In genomic region chr9:137147091-137147792, GRCh38 we compare ENCODE assay signal across 20 cellular contexts. TPM values are rescaled to one million over a fixed set of nuclear protein-coding genes. Genes with fewer than 3 reads are reported as not detected.
DNase-seq lines count a peak whose midpoint lies in the region; ATAC-seq, FAIRE-seq and TF ChIP-seq lines count a peak whose summit lies in the region.
"Had no signal": no experiment of that assay in that cellular context is flagged by ENCODE, and none has a peak within 500 bp of the region (broad histone marks: within the 10 kb centered on the region; RNA-seq: fewer than 3 reads in every experiment).

No MANE protein-coding gene starts in this region.

- no peaks in the 10 kb centered on the region for H3K27me3 ChIP-seq in right cardiac atrium (ENCODE audit: control insufficient read depth, insufficient read depth)
- no peaks in the 10 kb centered on the region for H3K27me3 ChIP-seq in endothelial cell of umbilical vein (ENCODE audit: control insufficient read depth in 2 of 2, insufficient read depth in 2 of 2, low read length in 2 of 2)
- H3K27me3 ChIP-seq in adrenal gland: peaks cover 25% of the 10 kb centered on the region

- intact Hi-C loops in right cardiac atrium (cut with DNase I): no loop called here
- intact Hi-C loops in left ventricle myocardium superior (cut with micrococcal nuclease): no loop called here
- intact Hi-C loops in endothelial cell of umbilical vein (cut with micrococcal nuclease): no loop called here
- intact Hi-C loops in adrenal gland (cut with DNase I): no loop called here

- no peak overlapping the region for H3K4me3 ChIP-seq in right cardiac atrium (ENCODE audit: low read length)
- no peak overlapping the region for H3K4me3 ChIP-seq in endothelial cell of umbilical vein (replicated peaks in 1 of 3; ENCODE audit: insufficient read depth in 1 of 3, low read depth in 1 of 3, low read length in 3 of 3)
- no peak overlapping the region for H3K4me3 ChIP-seq in adrenal gland
- H3K4me3 ChIP-seq: A549 had no signal

- POLR2A ChIA-PET in endothelial cell of umbilical vein (lab: Charles Lee): interaction anchor here (0.8 kb wide), 1 partner anchor 94 kb away, joined by 3 read pairs; the partner anchor contains the start of gene TUBB4B

- peak; percentile 4 to 26 (median 5) for DNase-seq in right cardiac atrium
- DNase-seq in left ventricle myocardium superior: no peak
- DNase-seq in NAMALWA (ENCODE audit: low spot score): peak; percentile 31
- DNase-seq in endothelial cell of umbilical vein (ENCODE audit: low read depth, low spot score): no peak
- no peak for DNase-seq in adrenal gland
- no peak for DNase-seq in NCI-H345 treated with DMSO at 0.1 percent for 48 hours (lab: John Stamatoyannopoulos, UW; ENCODE audit: unreplicated experiment)
- DNase-seq: CD4-positive, alpha-beta T cell; GF-D8; IMR-90; NCI-H1436; NCI-H2029 treated with DMSO at 0.1 percent for 48 hours; NCI-H2227 treated with DMSO at 0.1 percent for 48 hours; NCI-H526; OCI-M1 had no signal

- no peak overlapping the region for H3K9ac ChIP-seq in endothelial cell of umbilical vein (replicated peaks; ENCODE audit: extremely low read depth, insufficient read depth, low read length)

- H3K9me1 ChIP-seq in endothelial cell of umbilical vein (replicated peaks; ENCODE audit: control insufficient read depth, extremely low read depth, insufficient read depth, low read length): no peaks in the 10 kb centered on the region

- no peaks in the 10 kb centered on the region for H3K4me1 ChIP-seq in right cardiac atrium (ENCODE audit: control insufficient read depth, insufficient read depth, low read length)
- no peaks in the 10 kb centered on the region for H3K4me1 ChIP-seq in endothelial cell of umbilical vein (ENCODE audit: control insufficient read depth, extremely low read depth, insufficient read depth, low read length)
- no peaks in the 10 kb centered on the region for H3K4me1 ChIP-seq in adrenal gland (replicated peaks in 1 of 2)

- no peak for FAIRE-seq in endothelial cell of umbilical vein (lab: Jason Lieb, UNC)
- FAIRE-seq: A549 had no signal

- TF ChIP-seq POLR2A in endothelial cell of umbilical vein (IDR thresholded peaks at IDR 0.05; ENCODE audit: low read depth, low read length) (no peak), adrenal gland (IDR thresholded peaks at IDR 0.05) (no peak)

- WGBS in right cardiac atrium: 87% methylated on average over 26 of the region's 26 CpGs
- 78 to 89% (median 81%) methylated on average over 17 to 26 of the region's 26 CpGs for WGBS in adrenal gland, 4 donors

- CTCF ChIA-PET in endothelial cell of umbilical vein (lab: Charles Lee): no interaction called here

- no peak overlapping the region for H2AFZ ChIP-seq in endothelial cell of umbilical vein (ENCODE audit: low read depth, low read length)

- ATAC-seq in right cardiac atrium: no peak
- ATAC-seq in left ventricle myocardium superior: no peak
- no peak for ATAC-seq in HG02973 (IDR thresholded peaks at IDR 0.05; ENCODE audit: unreplicated experiment)

- no peak overlapping the region for H3K4me2 ChIP-seq in endothelial cell of umbilical vein (ENCODE audit: insufficient read depth, low read length)
- H3K4me2 ChIP-seq: A549 had no signal

- no peaks in the 10 kb centered on the region for H3K36me3 ChIP-seq in endothelial cell of umbilical vein (ENCODE audit: control insufficient read depth in 2 of 2, extremely low read depth in 1 of 2, insufficient read depth in 2 of 2, low read length in 2 of 2)
- no peaks in the 10 kb centered on the region for H3K36me3 ChIP-seq in adrenal gland (replicated peaks in 1 of 2)

- BruUV-seq in endothelial cell of umbilical vein (replicated peaks; lab: Mats Ljungman, UMichigan): no TSS peak

- H4K20me1 ChIP-seq in endothelial cell of umbilical vein (replicated peaks; ENCODE audit: control insufficient read depth, extremely low read depth, insufficient read depth, low read length): no peaks in the 10 kb centered on the region

- dilution Hi-C loops in endothelial cell of umbilical vein (cut with MboI; ENCODE audit: extremely low pct_ligation_motif_present, low sequenced_read_pairs): no loop called here

- TF ChIP-seq CTCF in endothelial cell of umbilical vein (IDR thresholded peaks at IDR 0.05; ENCODE audit: extremely low read depth in 1 of 2, insufficient read depth in 1 of 2, low read depth in 1 of 2, low read length in 2 of 2) (no peak), adrenal gland (IDR thresholded peaks at IDR 0.05) (no peak)

- H3K9me3 ChIP-seq in right cardiac atrium (ENCODE audit: control insufficient read depth, low read length) (no peaks in the 10 kb centered on the region), endothelial cell of umbilical vein (replicated peaks; ENCODE audit: control insufficient read depth, insufficient read depth, low read length) (no peaks in the 10 kb centered on the region), adrenal gland (replicated peaks in 1 of 3) (no peaks in the 10 kb centered on the region)
- H3K9me3 ChIP-seq: A549 had no signal

- H3K79me2 ChIP-seq in endothelial cell of umbilical vein (ENCODE audit: control insufficient read depth, insufficient read depth, low read length): no peaks in the 10 kb centered on the region

- no peak overlapping the region for H3K27ac ChIP-seq in right cardiac atrium (ENCODE audit: low read length)
- no peak overlapping the region for H3K27ac ChIP-seq in endothelial cell of umbilical vein (ENCODE audit: insufficient read depth, low read depth, low read length)
- no peak overlapping the region for H3K27ac ChIP-seq in adrenal gland
- H3K27ac ChIP-seq: A549, RWPE1 had no signal

RNA-seq across cellular contexts. Expression of gene GRIN1, which starts 8.3 kb away (rescaled TPM):
- total RNA-seq in right cardiac atrium: under 1 TPM in 1 of 4 donors, not detected in 3; 0.08 TPM
- 0.09 TPM for polyA plus RNA-seq in right cardiac atrium
- total RNA-seq in left ventricle myocardium superior: not detected
- total RNA-seq in endothelial cell of umbilical vein: not detected in 2 replicates
- not detected in 2 replicates for polyA plus RNA-seq in endothelial cell of umbilical vein
- not detected in 2 replicates for polyA plus RNA-seq in endothelial cell of umbilical vein (2011; cell fraction: cytosol; rRNA removed)
- polyA plus RNA-seq in endothelial cell of umbilical vein (2011; cell fraction: nucleus; rRNA removed): 0.13 and 0.18 TPM in 2 replicates
- 0.14 and 0.48 TPM in 2 replicates for polyA plus RNA-seq in endothelial cell of umbilical vein (2012)
- 0.04 TPM in 1 of 2 replicates, not detected in the other for polyA minus RNA-seq in endothelial cell of umbilical vein
- 2.7 TPM for polyA minus RNA-seq in endothelial cell of umbilical vein (2011; cell fraction: cytosol; rRNA and poly(A)+ RNA removed)
- polyA minus RNA-seq in endothelial cell of umbilical vein (2011; cell fraction: nucleus; rRNA and poly(A)+ RNA removed): not detected in 2 replicates
- total RNA-seq in adrenal gland: under 1 TPM in 3 of 8 donors, not detected in 5; 0.04 to 0.28 (median 0.11) TPM
- under 1 TPM; 0.04 to 0.16 (median 0.10) TPM for polyA plus RNA-seq in adrenal gland
- total RNA-seq: CD4-positive, alpha-beta T cell; H4; IMR-90 had no signal

RNA-seq across cellular contexts. Expression of gene LRRC26, which starts 22.6 kb away (rescaled TPM):
- not detected for total RNA-seq in right cardiac atrium
- not detected for polyA plus RNA-seq in right cardiac atrium
- not detected for total RNA-seq in left ventricle myocardium superior
- total RNA-seq in endothelial cell of umbilical vein: not detected in 2 replicates
- 0.08 TPM in 1 of 2 replicates, not detected in the other for polyA plus RNA-seq in endothelial cell of umbilical vein
- not detected in 2 replicates for polyA plus RNA-seq in endothelial cell of umbilical vein (2011; cell fraction: cytosol; rRNA removed)
- not detected in 2 replicates for polyA plus RNA-seq in endothelial cell of umbilical vein (2011; cell fraction: nucleus; rRNA removed)
- polyA plus RNA-seq in endothelial cell of umbilical vein (2012): not detected in 2 replicates
- not detected in 2 replicates for polyA minus RNA-seq in endothelial cell of umbilical vein
- 3.0 TPM for polyA minus RNA-seq in endothelial cell of umbilical vein (2011; cell fraction: cytosol; rRNA and poly(A)+ RNA removed)
- not detected in 2 replicates for polyA minus RNA-seq in endothelial cell of umbilical vein (2011; cell fraction: nucleus; rRNA and poly(A)+ RNA removed)
- not detected for total RNA-seq in adrenal gland
- not detected for polyA plus RNA-seq in adrenal gland
- total RNA-seq: CD4-positive, alpha-beta T cell; IMR-90; LHCN-M2 had no signal
- polyA plus RNA-seq: IMR-90 had no signal

RNA-seq across cellular contexts. Expression of gene TMEM210, which starts 24.6 kb away (rescaled TPM):
- total RNA-seq in right cardiac atrium: not detected
- polyA plus RNA-seq in right cardiac atrium: not detected
- total RNA-seq in left ventricle myocardium superior: not detected
- not detected in 2 replicates for total RNA-seq in endothelial cell of umbilical vein
- not detected in 2 replicates for polyA plus RNA-seq in endothelial cell of umbilical vein
- not detected in 2 replicates for polyA plus RNA-seq in endothelial cell of umbilical vein (2011; cell fraction: cytosol; rRNA removed)
- not detected in 2 replicates for polyA plus RNA-seq in endothelial cell of umbilical vein (2011; cell fraction: nucleus; rRNA removed)
- not detected in 2 replicates for polyA plus RNA-seq in endothelial cell of umbilical vein (2012)
- polyA minus RNA-seq in endothelial cell of umbilical vein: not detected in 2 replicates
- polyA minus RNA-seq in endothelial cell of umbilical vein (2011; cell fraction: cytosol; rRNA and poly(A)+ RNA removed): not detected
- polyA minus RNA-seq in endothelial cell of umbilical vein (2011; cell fraction: nucleus; rRNA and poly(A)+ RNA removed): not detected in 2 replicates
- total RNA-seq in adrenal gland: not detected
- polyA plus RNA-seq in adrenal gland: not detected
- total RNA-seq: CD4-positive, alpha-beta T cell; H4; IMR-90; LHCN-M2; SK-MEL-5 had no signal
- polyA plus RNA-seq: A549, IMR-90 had no signal

RNA-seq across cellular contexts. Expression of gene DPP7, which starts 32.7 kb away (rescaled TPM):
- total RNA-seq in right cardiac atrium: 100 to 1,000 TPM; 211 to 288 (median 239) TPM
- 252 TPM for polyA plus RNA-seq in right cardiac atrium
- 155 TPM for total RNA-seq in left ventricle myocardium superior
- 118 and 149 TPM in 2 replicates for total RNA-seq in endothelial cell of umbilical vein
- polyA plus RNA-seq in endothelial cell of umbilical vein: 200 and 247 TPM in 2 replicates
- 53.5 and 90.0 TPM in 2 replicates for polyA plus RNA-seq in endothelial cell of umbilical vein (2011; cell fraction: cytosol; rRNA removed)
- polyA plus RNA-seq in endothelial cell of umbilical vein (2011; cell fraction: nucleus; rRNA removed): 303 and 309 TPM in 2 replicates
- 70.8 and 123 TPM in 2 replicates for polyA plus RNA-seq in endothelial cell of umbilical vein (2012)
- polyA minus RNA-seq in endothelial cell of umbilical vein: 39.8 and 54.6 TPM in 2 replicates
- 69.1 TPM for polyA minus RNA-seq in endothelial cell of umbilical vein (2011; cell fraction: cytosol; rRNA and poly(A)+ RNA removed)
- polyA minus RNA-seq in endothelial cell of umbilical vein (2011; cell fraction: nucleus; rRNA and poly(A)+ RNA removed): 27.5 and 54.6 TPM in 2 replicates
- 100 to 1,000 TPM; 206 to 387 (median 237) TPM for total RNA-seq in adrenal gland
- 1,000 to 10,000 TPM in 2 of 3 donors, 10 to 100 TPM in 1; 52.6 to 1,938 (median 1,109) TPM for polyA plus RNA-seq in adrenal gland

RNA-seq across cellular contexts. Expression of gene ANAPC2, which starts 41.1 kb away (rescaled TPM):
- total RNA-seq in right cardiac atrium (10 to 100 TPM; 31.9 to 45.7 (median 37.4) TPM), left ventricle myocardium superior (38.2 TPM), endothelial cell of umbilical vein (69.2 and 70.0 TPM in 2 replicates), adrenal gland (10 to 100 TPM; 21.2 to 72.1 (median 32.0) TPM)
- polyA plus RNA-seq in right cardiac atrium (26.6 TPM), endothelial cell of umbilical vein (44.8 and 57.5 TPM in 2 replicates), adrenal gland (100 to 1,000 TPM in 1 of 3 donors, 10 to 100 TPM in 1, 1 to 10 TPM in 1; 7.1 to 162 (median 89.7) TPM)
- 20.7 and 26.9 TPM in 2 replicates for polyA plus RNA-seq in endothelial cell of umbilical vein (2011; cell fraction: cytosol; rRNA removed)
- polyA plus RNA-seq in endothelial cell of umbilical vein (2011; cell fraction: nucleus; rRNA removed): 210 and 226 TPM in 2 replicates
- 36.4 and 41.9 TPM in 2 replicates for polyA plus RNA-seq in endothelial cell of umbilical vein (2012)
- polyA minus RNA-seq in endothelial cell of umbilical vein: 30.7 and 36.8 TPM in 2 replicates
- polyA minus RNA-seq in endothelial cell of umbilical vein (2011; cell fraction: cytosol; rRNA and poly(A)+ RNA removed): 81.3 TPM
- 51.5 and 52.1 TPM in 2 replicates for polyA minus RNA-seq in endothelial cell of umbilical vein (2011; cell fraction: nucleus; rRNA and poly(A)+ RNA removed)

Comparison
In these comparisons a context has a peak if more than half of its experiments do, and no peak if none do; other contexts are left out.
1. DNase-seq: peak in right cardiac atrium (3 of 3) and NAMALWA (single experiment); none in left ventricle myocardium superior (single experiment), endothelial cell of umbilical vein (single experiment), adrenal gland (0 of 7) and NCI-H345 treated with DMSO at 0.1 percent for 48 hours (single experiment).